Comparison of ENCODE assay signal across 39 cellular contexts in genomic region chrX:25503826-25504225, GRCh38.
"Had no signal": no experiment of that assay in that cellular context is flagged by ENCODE, and none has a peak within 500 bp of the region (broad histone marks: within the 10 kb centered on the region; RNA-seq: fewer than 3 reads in every experiment).

No MANE protein-coding gene starts in this region.

- H3K27ac ChIP-seq: adrenal gland, ascending aorta, body of pancreas, brain microvascular endothelial cell, breast epithelium, cardiac muscle cell had no signal

- ATAC-seq: activated naive CD4-positive, alpha-beta T cell treated with anti-CD3 and anti-CD28 coated beads, Interleukin-2, amount 50 U/mL, for 72 hours; activated naive CD8-positive, alpha-beta T cell treated with anti-CD3 and anti-CD28 coated beads, Interleukin-2, amount 50 U/mL, for 24 hours; activated T-cell treated with anti-CD3 and anti-CD28 coated beads, Interleukin-2, amount 50 U/mL, for 4 hours; activated T-cell treated with anti-CD3 and anti-CD28 coated beads, Interleukin-2, amount 50 U/mL, for 72 hours; activated T-helper 17 cell treated with anti-CD3 and anti-CD28 coated beads, Interleukin-2, amount 50 U/mL, for 72 hours; body of pancreas had no signal

- H3K9me3 Mint-ChIP-seq: activated naive CD4-positive, alpha-beta T cell treated with anti-CD3 and anti-CD28 coated beads for 36 hours; activated naive CD4-positive, alpha-beta T cell treated with anti-CD3 and anti-CD28 coated beads, Interleukin-2, amount 10 ng/mL, durations not matched to agents 7 days and 5 days; activated naive CD4-positive, alpha-beta T cell treated with anti-CD3 and anti-CD28 coated beads, Interleukin-2, amount 50 U/mL, for 24 hours; activated naive CD8-positive, alpha-beta T cell treated with anti-CD3 and anti-CD28 coated beads for 36 hours; activated naive CD8-positive, alpha-beta T cell treated with anti-CD3 and anti-CD28 coated beads, Interleukin-2, amount 50 U/mL, for 24 hours; activated T-cell treated with anti-CD3 and anti-CD28 coated beads, Interleukin-2, amount 50 U/mL, for 24 hours; activated T-cell treated with anti-CD3 and anti-CD28 coated beads, Interleukin-2, amount 50 U/mL, for 4 hours; activated T-helper 1 cell treated with anti-CD3 and anti-CD28 coated beads, Interleukin-12 subunit alpha, Interleukin-12 subunit beta, Interleukin-2, Interleukin-4 antibody, amounts not matched to agents 30 ng/mL and 10 ng/mL and 1 ng/mL, durations not matched to agents 14 hours and 24 hours and 36 hours; activated T-helper 17 cell treated with anti-CD3 and anti-CD28 coated beads, Interleukin-2, amount 50 U/mL, for 72 hours; central memory CD8-positive, alpha-beta T cell had no signal

- H3K27ac Mint-ChIP-seq: activated naive CD4-positive, alpha-beta T cell treated with anti-CD3 and anti-CD28 coated beads for 36 hours; activated naive CD4-positive, alpha-beta T cell treated with anti-CD3 and anti-CD28 coated beads, Interleukin-2, amount 10 ng/mL, durations not matched to agents 7 days and 5 days; activated naive CD4-positive, alpha-beta T cell treated with anti-CD3 and anti-CD28 coated beads, Interleukin-2, amount 50 U/mL, for 24 hours; activated naive CD4-positive, alpha-beta T cell treated with anti-CD3 and anti-CD28 coated beads, Interleukin-2, amount 50 U/mL, for 72 hours; activated naive CD8-positive, alpha-beta T cell; activated naive CD8-positive, alpha-beta T cell treated with anti-CD3 and anti-CD28 coated beads for 36 hours; activated naive CD8-positive, alpha-beta T cell treated with anti-CD3 and anti-CD28 coated beads, Interleukin-2, amount 10 ng/mL, durations not matched to agents 7 days and 5 days; activated naive CD8-positive, alpha-beta T cell treated with anti-CD3 and anti-CD28 coated beads, Interleukin-2, amount 50 U/mL, for 24 hours; activated T-cell treated with anti-CD3 and anti-CD28 coated beads, Interleukin-2, amount 50 U/mL, for 24 hours; activated T-cell treated with anti-CD3 and anti-CD28 coated beads, Interleukin-2, amount 50 U/mL, for 72 hours; activated T-helper 1 cell treated with anti-CD3 and anti-CD28 coated beads, Interleukin-12 subunit alpha, Interleukin-12 subunit beta, Interleukin-2, Interleukin-4 antibody, amounts not matched to agents 30 ng/mL and 10 ng/mL and 1 ng/mL, durations not matched to agents 14 hours and 24 hours and 36 hours; activated T-helper 17 cell treated with anti-CD3 and anti-CD28 coated beads, Interleukin-2, amount 50 U/mL, for 72 hours; activated T-helper 2 cell treated with anti-CD3 and anti-CD28 coated beads, Interferon-gamma antibody, Interleukin-2, Interleukin-4, amounts not matched to agents 10 μg/mL and 5 μg/mL and 100 μg/mL, durations not matched to agents 14 hours and 24 hours and 36 hours; brain had no signal

- DNase-seq: activated effector memory CD4-positive, alpha-beta T cell treated with anti-CD3 and anti-CD28 coated beads, Interleukin-2, amount 50 U/mL, for 16 hours; activated effector memory CD4-positive, alpha-beta T cell treated with Interleukin-2 at 50 U/mL for 16 hours; activated gamma-delta T cell; activated gamma-delta T cell treated with Interleukin-2 at 50 U/mL for 16 hours; activated naive CD4-positive, alpha-beta T cell; activated naive CD4-positive, alpha-beta T cell treated with anti-CD3 and anti-CD28 coated beads for 36 hours; activated naive CD4-positive, alpha-beta T cell treated with anti-CD3 and anti-CD28 coated beads, Interleukin-2, amount 10 ng/mL, durations not matched to agents 7 days and 5 days; activated naive CD4-positive, alpha-beta T cell treated with anti-CD3 and anti-CD28 coated beads, Interleukin-2, amount 50 U/mL, for 16 hours; activated naive CD4-positive, alpha-beta T cell treated with Interleukin-2 at 50 U/mL for 16 hours; activated naive CD8-positive, alpha-beta T cell treated with anti-CD3 and anti-CD28 coated beads for 36 hours; activated naive CD8-positive, alpha-beta T cell treated with anti-CD3 and anti-CD28 coated beads, Interleukin-2, amount 10 ng/mL, durations not matched to agents 7 days and 5 days; activated naive CD8-positive, alpha-beta T cell treated with anti-CD3 and anti-CD28 coated beads, Interleukin-2, amount 50 U/mL, for 24 hours; activated T-cell treated with anti-CD3 and anti-CD28 coated beads, Interleukin-2, amount 50 U/mL, for 1 hour; activated T-cell treated with anti-CD3 and anti-CD28 coated beads, Interleukin-2, amount 50 U/mL, for 24 hours; activated T-cell treated with anti-CD3 and anti-CD28 coated beads, Interleukin-2, amount 50 U/mL, for 4 hours; activated T-cell treated with anti-CD3 and anti-CD28 coated beads, Interleukin-2, amount 50 U/mL, for 48 hours; activated T-cell treated with anti-CD3 and anti-CD28 coated beads, Interleukin-2, amount 50 U/mL, for 72 hours; adrenal gland; amniotic stem cell; amygdala; anterior cingulate cortex; aorta; body of pancreas; brain microvascular endothelial cell; caudate nucleus; central memory CD4-positive, alpha-beta T cell; cerebellar nuclear complex had no signal

- H3K4me3 Mint-ChIP-seq: activated naive CD4-positive, alpha-beta T cell treated with anti-CD3 and anti-CD28 coated beads for 36 hours; activated naive CD4-positive, alpha-beta T cell treated with anti-CD3 and anti-CD28 coated beads, Interleukin-2, amount 10 ng/mL, durations not matched to agents 7 days and 5 days; activated naive CD4-positive, alpha-beta T cell treated with anti-CD3 and anti-CD28 coated beads, Interleukin-2, amount 50 U/mL, for 24 hours; activated naive CD8-positive, alpha-beta T cell; activated naive CD8-positive, alpha-beta T cell treated with anti-CD3 and anti-CD28 coated beads for 36 hours; activated naive CD8-positive, alpha-beta T cell treated with anti-CD3 and anti-CD28 coated beads, Interleukin-2, amount 10 ng/mL, durations not matched to agents 7 days and 5 days; activated naive CD8-positive, alpha-beta T cell treated with anti-CD3 and anti-CD28 coated beads, Interleukin-2, amount 50 U/mL, for 24 hours; activated T-cell treated with anti-CD3 and anti-CD28 coated beads, Interleukin-2, amount 50 U/mL, for 24 hours; activated T-cell treated with anti-CD3 and anti-CD28 coated beads, Interleukin-2, amount 50 U/mL, for 4 hours; activated T-cell treated with anti-CD3 and anti-CD28 coated beads, Interleukin-2, amount 50 U/mL, for 72 hours; activated T-helper 1 cell treated with anti-CD3 and anti-CD28 coated beads, Interleukin-12 subunit alpha, Interleukin-12 subunit beta, Interleukin-2, Interleukin-4 antibody, amounts not matched to agents 30 ng/mL and 10 ng/mL and 1 ng/mL, durations not matched to agents 14 hours and 24 hours and 36 hours; activated T-helper 17 cell treated with anti-CD3 and anti-CD28 coated beads, Interleukin-2, amount 50 U/mL, for 72 hours; brain; central memory CD8-positive, alpha-beta T cell had no signal

- FAIRE-seq: bronchial epithelial cell had no signal

- H3K27me3 ChIP-seq: adrenal gland, ascending aorta, body of pancreas, brain microvascular endothelial cell, cardiac muscle cell had no signal

- H3K36me3 Mint-ChIP-seq: activated naive CD4-positive, alpha-beta T cell treated with anti-CD3 and anti-CD28 coated beads, Interleukin-2, amount 10 ng/mL, durations not matched to agents 7 days and 5 days; activated naive CD4-positive, alpha-beta T cell treated with anti-CD3 and anti-CD28 coated beads, Interleukin-2, amount 50 U/mL, for 24 hours; activated naive CD4-positive, alpha-beta T cell treated with anti-CD3 and anti-CD28 coated beads, Interleukin-2, amount 50 U/mL, for 72 hours; activated naive CD8-positive, alpha-beta T cell; activated naive CD8-positive, alpha-beta T cell treated with anti-CD3 and anti-CD28 coated beads for 36 hours; activated naive CD8-positive, alpha-beta T cell treated with anti-CD3 and anti-CD28 coated beads, Interleukin-2, amount 10 ng/mL, durations not matched to agents 7 days and 5 days; brain had no signal

- H3K9me3 ChIP-seq: adrenal gland, ascending aorta, body of pancreas, breast epithelium had no signal

- H3K27me3 Mint-ChIP-seq: activated naive CD4-positive, alpha-beta T cell treated with anti-CD3 and anti-CD28 coated beads, Interleukin-2, amount 10 ng/mL, durations not matched to agents 7 days and 5 days; activated naive CD4-positive, alpha-beta T cell treated with anti-CD3 and anti-CD28 coated beads, Interleukin-2, amount 50 U/mL, for 24 hours; activated naive CD8-positive, alpha-beta T cell; activated naive CD8-positive, alpha-beta T cell treated with anti-CD3 and anti-CD28 coated beads for 36 hours; activated naive CD8-positive, alpha-beta T cell treated with anti-CD3 and anti-CD28 coated beads, Interleukin-2, amount 10 ng/mL, durations not matched to agents 7 days and 5 days; activated naive CD8-positive, alpha-beta T cell treated with anti-CD3 and anti-CD28 coated beads, Interleukin-2, amount 50 U/mL, for 24 hours; activated T-helper 17 cell treated with anti-CD3 and anti-CD28 coated beads, Interleukin-2, amount 50 U/mL, for 72 hours; brain; central memory CD8-positive, alpha-beta T cell had no signal

- H3K4me3 ChIP-seq: adrenal gland, ascending aorta, body of pancreas, breast epithelium, cardiac muscle cell had no signal

- H3K4me1 ChIP-seq: adrenal gland, ascending aorta, body of pancreas, breast epithelium had no signal

- H3K36me3 ChIP-seq: adrenal gland, ascending aorta, brain microvascular endothelial cell, breast epithelium, cardiac muscle cell had no signal

- H3K4me1 Mint-ChIP-seq: activated naive CD4-positive, alpha-beta T cell treated with anti-CD3 and anti-CD28 coated beads, Interleukin-2, amount 10 ng/mL, durations not matched to agents 7 days and 5 days; activated naive CD4-positive, alpha-beta T cell treated with anti-CD3 and anti-CD28 coated beads, Interleukin-2, amount 50 U/mL, for 24 hours; activated naive CD8-positive, alpha-beta T cell treated with anti-CD3 and anti-CD28 coated beads for 36 hours; activated naive CD8-positive, alpha-beta T cell treated with anti-CD3 and anti-CD28 coated beads, Interleukin-2, amount 10 ng/mL, durations not matched to agents 7 days and 5 days; activated naive CD8-positive, alpha-beta T cell treated with anti-CD3 and anti-CD28 coated beads, Interleukin-2, amount 50 U/mL, for 24 hours; activated T-helper 17 cell treated with anti-CD3 and anti-CD28 coated beads, Interleukin-2, amount 50 U/mL, for 72 hours; brain; central memory CD8-positive, alpha-beta T cell had no signal
